ENCODE assay signal across 7 cellular contexts in the genomic region with DNA sequence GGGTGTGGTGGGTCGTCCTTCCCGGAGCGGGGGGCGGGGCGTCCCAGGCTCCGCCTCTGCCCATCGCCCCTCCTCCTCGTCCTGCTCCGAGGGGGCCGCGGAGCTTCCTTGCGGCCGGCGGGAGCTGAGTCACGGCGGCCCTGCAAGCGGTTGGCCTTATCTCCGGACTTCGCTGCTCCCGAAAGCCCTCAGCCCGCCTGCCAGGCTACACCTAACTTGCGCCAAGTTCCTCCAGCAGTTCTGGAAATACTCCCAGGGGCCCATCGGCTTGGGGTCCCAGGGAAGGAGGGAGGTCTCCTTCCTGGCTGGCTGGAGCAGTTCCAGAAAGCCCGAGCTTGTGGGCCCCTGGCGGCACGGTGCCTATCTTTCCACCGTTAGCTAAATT. TPM values are rescaled to one million over a fixed set of nuclear protein-coding genes. Genes with fewer than 3 reads are reported as not detected.
DNase-seq lines count a peak whose midpoint lies in the region; ATAC-seq, FAIRE-seq and TF ChIP-seq lines count a peak whose summit lies in the region.

No MANE protein-coding gene starts in this region.

- peak overlapping the region; percentile 47 for H3K4me3 ChIP-seq in WERI-Rb-1 (ENCODE audit: low read depth, low read length)
- H3K4me3 ChIP-seq in keratinocyte (ENCODE audit: control insufficient read depth in 2 of 3, extremely low read depth in 1 of 3, insufficient read depth in 2 of 3, low read depth in 1 of 3, low read length in 3 of 3): peak overlapping the region; percentile 30 to 68 (median 60)

- H3K27ac ChIP-seq in WERI-Rb-1 (peak overlapping the region; percentile 84), keratinocyte (ENCODE audit: control insufficient read depth, insufficient read depth, low read length) (peak overlapping the region; percentile 90)

- dilution Hi-C loops in keratinocyte (cut with MboI; ENCODE audit: extremely low pct_ligation_motif_present, low sequenced_read_pairs): no loop called here

- no peaks in the 10 kb centered on the region for H4K20me1 ChIP-seq in keratinocyte (ENCODE audit: control insufficient read depth, extremely low read depth, insufficient read depth, low read length)

- H3K9me1 ChIP-seq in keratinocyte (ENCODE audit: control insufficient read depth, extremely low read depth, insufficient read depth, low read length): peaks cover 4% of the 10 kb centered on the region

- peak; percentile 66 for ATAC-seq in HG02623 (IDR thresholded peaks at IDR 0.05; ENCODE audit: unreplicated experiment)

- DNase-seq in GM13977 (ENCODE audit: low spot score) (peak; percentile 82), NCI-H146 (lab: John Stamatoyannopoulos, UW) (peak; percentile 63), WERI-Rb-1 (peak; percentile 63), cerebellar cortex (ENCODE audit: low spot score) (peak; percentile 68), keratinocyte (ENCODE audit: low read depth, low spot score) (peak; percentile 60)
- DNase-seq in stimulated activated CD4-positive, alpha-beta T cell treated with anti-CD3 and anti-CD28 coated beads, Interleukin-15, amount 100 ng/mL, for 1 hour (ENCODE audit: low read depth in 1 of 2, low spot score in 1 of 2): peak; percentile 23 to 43

- H3K9me3 ChIP-seq in WERI-Rb-1 (ENCODE audit: severe bottlenecking) (no peaks in the 10 kb centered on the region), keratinocyte (ENCODE audit: control insufficient read depth, low read depth, low read length) (no peaks in the 10 kb centered on the region)

- H3K27me3 ChIP-seq in WERI-Rb-1 (ENCODE audit: insufficient read depth, low read depth, severe bottlenecking) (no peaks in the 10 kb centered on the region), keratinocyte (ENCODE audit: control insufficient read depth, extremely low read depth, insufficient read depth, low read length) (no peaks in the 10 kb centered on the region)

- H3K36me3 ChIP-seq in WERI-Rb-1 (no peaks in the 10 kb centered on the region), keratinocyte (ENCODE audit: control insufficient read depth in 2 of 2, extremely low read depth in 1 of 2, insufficient read depth in 2 of 2, low read length in 2 of 2) (no peaks in the 10 kb centered on the region)

- H3K79me2 ChIP-seq in keratinocyte (ENCODE audit: control insufficient read depth, insufficient read depth, low read length): no peaks in the 10 kb centered on the region

- FAIRE-seq in keratinocyte (lab: Jason Lieb, UNC): no peak

- peak overlapping the region; percentile 81 for H3K9ac ChIP-seq in keratinocyte (ENCODE audit: control insufficient read depth, extremely low read depth, insufficient read depth, low read length)

- TF ChIP-seq CTCF in GM13977 (IDR thresholded peaks at IDR 0.05; ENCODE audit: extremely low read depth, insufficient read depth, missing control alignments) (no peak), WERI-Rb-1 (IDR thresholded peaks at IDR 0.05; ENCODE audit: low read depth, low read length) (no peak), keratinocyte (optimal IDR thresholded peaks at IDR 0.05 in 1 of 3, IDR thresholded peaks at IDR 0.05 in 1 of 3, conservative IDR thresholded peaks at IDR 0.05 in 1 of 3; ENCODE audit: extremely low read depth in 1 of 3, insufficient read depth in 2 of 3, low read length in 3 of 3) (no peak)

- peak overlapping the region; percentile 70 for H2AFZ ChIP-seq in keratinocyte (ENCODE audit: control insufficient read depth, low read length)

- in situ Hi-C loops in GM13977 (cut with MboI; ENCODE audit: low pct_unique_long_range_greater_than_20kb, low sequenced_read_pairs, unreplicated experiment): no loop called here

- peak overlapping the region; percentile 96 for H3K4me2 ChIP-seq in keratinocyte (ENCODE audit: control insufficient read depth, extremely low read depth, insufficient read depth, low read depth, low read length)

- H3K4me1 ChIP-seq in keratinocyte (ENCODE audit: control insufficient read depth, extremely low read depth, insufficient read depth, low read length): peaks cover 27% of the 10 kb centered on the region

RNA-seq across cellular contexts. Expression of a gene that starts 54.2 kb away (rescaled TPM):
- 17.4 to 28.4 TPM (median 22.2 TPM) in 3 replicates for polyA plus RNA-seq in keratinocyte
- polyA plus RNA-seq in keratinocyte (2011; ENCODE audit: low read depth): 7.3 TPM
- polyA plus RNA-seq in keratinocyte (2011; cell fraction: cytosol; rRNA removed): 21.3 and 24.9 TPM in 2 replicates
- polyA plus RNA-seq in keratinocyte (2011; cell fraction: nucleus; rRNA removed): 3.8 and 5.3 TPM in 2 replicates
- polyA plus RNA-seq in keratinocyte (2012; ENCODE audit: low replicate concordance): 12.3 and 24.7 TPM in 2 replicates
- polyA minus RNA-seq in keratinocyte: 5.7 to 6.4 TPM (median 6.2 TPM) in 3 replicates
- polyA minus RNA-seq in keratinocyte (2011; cell fraction: cytosol; rRNA and poly(A)+ RNA removed): 16.5 TPM
- 0.84 and 2.2 TPM in 2 replicates for polyA minus RNA-seq in keratinocyte (2011; cell fraction: nucleus; rRNA and poly(A)+ RNA removed)

RNA-seq across cellular contexts. Expression of a gene that starts 59.6 kb away (rescaled TPM):
- polyA plus RNA-seq in keratinocyte: 8.4 to 15.5 TPM (median 11.1 TPM) in 3 replicates
- 3.3 TPM for polyA plus RNA-seq in keratinocyte (2011; ENCODE audit: low read depth)
- polyA plus RNA-seq in keratinocyte (2011; cell fraction: cytosol; rRNA removed): 6.2 and 10.7 TPM in 2 replicates
- 13.5 and 16.0 TPM in 2 replicates for polyA plus RNA-seq in keratinocyte (2011; cell fraction: nucleus; rRNA removed)
- 3.0 and 18.5 TPM in 2 replicates for polyA plus RNA-seq in keratinocyte (2012; ENCODE audit: low replicate concordance)
- polyA minus RNA-seq in keratinocyte: 16.5 to 42.2 TPM (median 27.7 TPM) in 3 replicates
- polyA minus RNA-seq in keratinocyte (2011; cell fraction: cytosol; rRNA and poly(A)+ RNA removed): 25.3 TPM
- polyA minus RNA-seq in keratinocyte (2011; cell fraction: nucleus; rRNA and poly(A)+ RNA removed): 19.3 and 20.4 TPM in 2 replicates

Comparison
In these comparisons a context has a peak if more than half of its experiments do, and no peak if none do; other contexts are left out.
1. Peak in every context shown above with its lines: DNase-seq, ATAC-seq, H3K4me3 ChIP-seq and H3K27ac ChIP-seq.